ENCODE assay signal across 8 cellular contexts in genomic region chr2:69643602-69644505, GRCh38. TPM values are rescaled to one million over a fixed set of nuclear protein-coding genes. Genes with fewer than 3 reads are reported as not detected.
DNase-seq lines count a peak whose midpoint lies in the region; ATAC-seq, FAIRE-seq and TF ChIP-seq lines count a peak whose summit lies in the region.

AAK1 (minus strand) TSS chr2:69643739; CDS start chr2:69643040, 699 bp downstream.

- TF ChIP-seq CTCF in psoas muscle (IDR thresholded peaks at IDR 0.05), result no peak

- H3K27ac Mint-ChIP-seq in T-helper 17 cell, result peak within 1 kb of the TSS; percentile 99

- peaks cover 8% of the 10 kb centered on the region for H3K36me3 Mint-ChIP-seq in T-helper 17 cell (ENCODE audit: low read depth)

- FAIRE-seq in GM12892 (lab: Jason Lieb, UNC), result peak; percentile 84

- H3K4me3 Mint-ChIP-seq in T-helper 17 cell, result peak within 1 kb of the TSS; percentile 97

- H3K4me1 ChIP-seq in psoas muscle (peaks cover 43% of the 10 kb centered on the region), urinary bladder (ENCODE audit: insufficient read depth) (no peaks in the 10 kb centered on the region)

- H3K27ac ChIP-seq in angular gyrus (ENCODE audit: low read depth, low read length) (peak within 1 kb of the TSS; percentile 98), psoas muscle (peak within 1 kb of the TSS; percentile 97), urinary bladder (ENCODE audit: low read depth) (peak within 1 kb of the TSS; percentile 88)

- H3K36me3 ChIP-seq in psoas muscle (ENCODE audit: insufficient read depth in 1 of 2, low read depth in 1 of 2) (no peaks in the 10 kb centered on the region), urinary bladder (ENCODE audit: insufficient read depth) (no peaks in the 10 kb centered on the region)

- TF ChIP-seq POLR2A in GM12892 (IDR thresholded peaks at IDR 0.05; ENCODE audit: low read depth, low read length), result peak; percentile 76; the same call in 1 of the 2 replicates

- peak within 1 kb of the TSS; percentile 99 for H3K4me3 ChIP-seq in psoas muscle
- peak within 1 kb of the TSS; percentile 95 for H3K4me3 ChIP-seq in urinary bladder (ENCODE audit: low read depth, low read length)

- peaks cover 64% of the 10 kb centered on the region for H3K4me1 Mint-ChIP-seq in T-helper 17 cell

- H3K9me3 ChIP-seq in T-helper 17 cell (ENCODE audit: control insufficient read depth, low read length, poor library complexity, severe bottlenecking) (no peaks in the 10 kb centered on the region), psoas muscle (no peaks in the 10 kb centered on the region)

- peak; percentile 36 for ATAC-seq in HG02884 (IDR thresholded peaks at IDR 0.05; ENCODE audit: unreplicated experiment)
- ATAC-seq in T-helper 17 cell, result peak; percentile 60
- peak; percentile 94 for ATAC-seq in left ventricle myocardium superior
- ATAC-seq in psoas muscle, result peak; percentile 90 to 94 (median 91)

- 0 to 1% (median 0%) methylated on average over 61 to 81 of the region's 81 CpGs for WGBS in psoas muscle, 3 donors
- under 1% methylated on average over 81 of the region's 81 CpGs for WGBS in urinary bladder

- no peaks in the 10 kb centered on the region for H3K27me3 Mint-ChIP-seq in T-helper 17 cell

- no peaks in the 10 kb centered on the region for H3K27me3 ChIP-seq in psoas muscle (ENCODE audit: insufficient read depth in 3 of 3, low read length in 2 of 3)

- intact Hi-C loops in left ventricle myocardium superior (cut with micrococcal nuclease) (loop anchor here (10.0 kb wide), 1 partner anchor 79 kb away; no protein-coding TSS in a partner anchor), psoas muscle (cut with DNase I) (loop anchor here (5.0 kb wide), 5 partner anchors 42 to 82 kb away; no protein-coding TSS in a partner anchor)

- DNase-seq in GM12892 (ENCODE audit: insufficient read length), result peak; percentile 75
- peak; percentile 61 for DNase-seq in NCI-H187 treated with DMSO at 0.1 percent for 48 hours (lab: John Stamatoyannopoulos, UW)
- DNase-seq in T-helper 17 cell, result peak; percentile 58 to 77 (median 69)
- peak; percentile 95 for DNase-seq in left ventricle myocardium superior
- DNase-seq in psoas muscle, result peak; percentile 94

RNA-seq across cellular contexts. Expression of gene AAK1, which starts in this region (rescaled TPM):
- polyA plus RNA-seq in GM12892 (2012; ENCODE audit: missing spikeins), result 8.8 TPM
- total RNA-seq in T-helper 17 cell (100 to 1,000 TPM; 187 to 243 TPM), left ventricle myocardium superior (91.1 TPM), psoas muscle (10 to 100 TPM; 52.5 to 95.2 (median 65.0) TPM), urinary bladder (51.5 TPM)
- polyA plus RNA-seq in psoas muscle (10 to 100 TPM in 2 of 3 donors, 1 to 10 TPM in 1; 7.8 to 21.9 (median 14.7) TPM), urinary bladder (9.3 TPM)

Comparison
In these comparisons a context has a peak if more than half of its experiments do, and no peak if none do; other contexts are left out.
1. Peak in every context shown above with its lines: DNase-seq, ATAC-seq, H3K4me3 ChIP-seq and H3K27ac ChIP-seq.
2. ATAC-seq: peak in every context shown above with its lines; median percentile 94 in left ventricle myocardium superior; 91 in psoas muscle; 60 in T-helper 17 cell; 36 in HG02884.